Comparison of ENCODE assay signal across 12 cellular contexts in genomic region chr6:32179746-32180405, GRCh38. TPM values are rescaled to one million over a fixed set of nuclear protein-coding genes. Genes with fewer than 3 reads are reported as not detected.
DNase-seq lines count a peak whose midpoint lies in the region; ATAC-seq and TF ChIP-seq lines count a peak whose summit lies in the region.
"Had no signal": no experiment of that assay in that cellular context is flagged by ENCODE, and none has a peak within 500 bp of the region (broad histone marks: within the 10 kb centered on the region; RNA-seq: fewer than 3 reads in every experiment).

No MANE protein-coding gene starts in this region.

- no peak for TF ChIP-seq RAD21 in SK-N-SH (IDR thresholded peaks at IDR 0.05; ENCODE audit: low read length)

- H3K9me3 ChIP-seq in SK-N-SH (no peaks in the 10 kb centered on the region), OCI-LY3 (ENCODE audit: insufficient read depth, low read length) (no peaks in the 10 kb centered on the region), gastrocnemius medialis (no peaks in the 10 kb centered on the region)
- H3K9me3 ChIP-seq: prostate gland had no signal

- no peak for TF ChIP-seq EP300 in SK-N-SH (IDR thresholded peaks at IDR 0.05; ENCODE audit: borderline replicate concordance in 1 of 2, low read depth in 1 of 2, low read length in 1 of 2)

- 78% methylated on average over 10 of the region's 10 CpGs for WGBS in SK-N-SH (ENCODE audit: low lambda C conversion rate)

- H3K27me3 ChIP-seq in SK-N-SH (ENCODE audit: insufficient read depth) (no peaks in the 10 kb centered on the region), OCI-LY3 (ENCODE audit: low read depth, low read length) (no peaks in the 10 kb centered on the region), gastrocnemius medialis (no peaks in the 10 kb centered on the region)

- H3K9ac ChIP-seq in SK-N-SH: no peak overlapping the region
- H3K9ac ChIP-seq in OCI-LY3 (ENCODE audit: low read length): no peak overlapping the region

- peaks cover 9 to 27% of the 10 kb centered on the region in 2 experiments for H3K36me3 ChIP-seq in SK-N-SH (replicated peaks in 1 of 2; ENCODE audit: control insufficient read depth in 1 of 2, insufficient read depth in 2 of 2, low read length in 1 of 2)
- H3K36me3 ChIP-seq in OCI-LY3 (replicated peaks; ENCODE audit: low read depth, low read length): peaks cover 13% of the 10 kb centered on the region
- peaks cover 0 to 19% of the 10 kb centered on the region in 2 donors for H3K36me3 ChIP-seq in gastrocnemius medialis

- CTCF ChIA-PET in SK-N-SH (lab: Yijun Ruan, JAX): interaction anchor here (0.8 to 1.0 kb wide), 3 partner anchors 15 to 62 kb away, joined by 3 read pairs; no protein-coding TSS in a partner anchor

- intact Hi-C loops in gastrocnemius medialis (cut with DNase I; ENCODE audit: low total_unique reads): loop anchor here (5.0 to 10.0 kb wide), 6 partner anchors 205 to 1135 kb away; partner anchors contain the start of genes B3GALT4, BRD2, CSNK2B and DXO

- peaks cover 8% of the 10 kb centered on the region for H3F3A ChIP-seq in SK-N-SH (replicated peaks; ENCODE audit: insufficient read depth)

- H3K79me2 ChIP-seq in SK-N-SH (ENCODE audit: insufficient read depth) (peaks cover 22% of the 10 kb centered on the region), OCI-LY3 (ENCODE audit: low read length) (peaks cover 26% of the 10 kb centered on the region)

- TF ChIP-seq CTCF in SK-N-SH (IDR thresholded peaks at IDR 0.05) (no peak), OCI-LY3 (IDR thresholded peaks at IDR 0.05; ENCODE audit: low read depth, low read length) (no peak), epithelial cell of proximal tubule (conservative IDR thresholded peaks at IDR 0.05; ENCODE audit: low read depth, low read length) (no peak), gastrocnemius medialis (IDR thresholded peaks at IDR 0.05 in 4 of 5, conservative IDR thresholded peaks at IDR 0.05 in 1 of 5) (no peak)

- POLR2A ChIA-PET in SK-N-SH (lab: Yijun Ruan, JAX): interaction anchor here (1.5 to 4.1 kb wide), 2 partner anchors 10 to 16 kb away, joined by 6 to 22 read pairs; partner anchors contain the start of gene PBX2

- TF ChIP-seq POLR2A in gastrocnemius medialis (IDR thresholded peaks at IDR 0.05): no peak

- H3K4me3 ChIP-seq in SK-N-SH (ENCODE audit: low read depth in 2 of 2, low read length in 1 of 2) (no peak overlapping the region), OCI-LY3 (ENCODE audit: low read length) (no peak overlapping the region), epithelial cell of proximal tubule (ENCODE audit: low read depth, low read length) (peak overlapping the region; percentile 99), gastrocnemius medialis (no peak overlapping the region)

- no peaks in the 10 kb centered on the region for H3K9me2 ChIP-seq in SK-N-SH

- H3K27ac ChIP-seq in SK-N-SH (ENCODE audit: low read depth in 2 of 2, low read length in 1 of 2) (no peak overlapping the region), OCI-LY3 (ENCODE audit: low read length) (no peak overlapping the region), gastrocnemius medialis (peak overlapping the region; percentile 92 to 99 (median 96))

- in situ Hi-C loops in gastrocnemius medialis (cut with MboI; ENCODE audit: low sequenced_read_pairs in 4 of 4): loop anchor here in 3 of 4 donors (25.0 kb wide), 6 partner anchors 218 to 1568 kb away; partner anchors contain the start of genes BRD2 (in 3 of the 3), HLA-DMA (in 3 of the 3), APOM (in 2 of the 3) and BAG6 (in 2 of the 3)

- H4K20me1 ChIP-seq in SK-N-SH (ENCODE audit: insufficient read depth) (no peaks in the 10 kb centered on the region), OCI-LY3 (ENCODE audit: insufficient read depth, low read length) (no peaks in the 10 kb centered on the region)

- H2AFZ ChIP-seq in SK-N-SH (ENCODE audit: low read depth): no peak overlapping the region
- no peak overlapping the region for H2AFZ ChIP-seq in OCI-LY3 (ENCODE audit: low read depth, low read length)

- H3K4me2 ChIP-seq in SK-N-SH: peak overlapping the region; percentile 100; the same call in 1 of the 2 replicates
- H3K4me2 ChIP-seq in OCI-LY3 (ENCODE audit: low read length): peak overlapping the region; percentile 57

- DNase-seq in SK-N-SH (no peak), epithelial cell of proximal tubule (ENCODE audit: low read depth) (no peak), gastrocnemius medialis (no peak), NCI-H2081 treated with DMSO at 0.1 percent for 48 hours (lab: John Stamatoyannopoulos, UW) (no peak)
- no peak for DNase-seq in activated CD4-positive, CD25-positive, alpha-beta regulatory T cell (lab: John Stamatoyannopoulos, UW)
- DNase-seq: 8988T, cortex of kidney, SHP77 had no signal

- ATAC-seq in SK-N-SH treated with all-trans-retinoic acid at 6 μM for 48 hours (no peak), gastrocnemius medialis (no peak), HG03159 (IDR thresholded peaks at IDR 0.05; ENCODE audit: unreplicated experiment) (no peak)

- peaks cover 12 to 27% of the 10 kb centered on the region in 2 experiments; a peak in 3 of 4 replicates for H3K4me1 ChIP-seq in SK-N-SH (ENCODE audit: control insufficient read depth in 1 of 2, insufficient read depth in 2 of 2, low read depth in 1 of 2, low read length in 1 of 2)
- H3K4me1 ChIP-seq in OCI-LY3 (ENCODE audit: low read length): peaks cover 20% of the 10 kb centered on the region
- peaks cover 42 to 49% of the 10 kb centered on the region in 2 donors for H3K4me1 ChIP-seq in gastrocnemius medialis
- H3K4me1 ChIP-seq: prostate gland had no signal

TF ChIP-seq in SK-N-SH, 30 proteins besides CTCF, POLR2A, EP300 and RAD21 (continues in another document):
- no peak for TF ChIP-seq PBX3 (IDR thresholded peaks at IDR 0.05)
- TF ChIP-seq RFX5 (IDR thresholded peaks at IDR 0.05; ENCODE audit: low read length): no peak
- TF ChIP-seq TCF12 (IDR thresholded peaks at IDR 0.05): no peak
- TF ChIP-seq GABPA (IDR thresholded peaks at IDR 0.05; ENCODE audit: low read depth): no peak
- TF ChIP-seq POLR2AphosphoS5 (IDR thresholded peaks at IDR 0.05; ENCODE audit: low read depth, low read length): no peak

TF ChIP-seq in SK-N-SH treated with all-trans-retinoic acid at 6 μM for 48 hours, 23 proteins besides CTCF, POLR2A, EP300 and RAD21:
- TF ChIP-seq PATZ1 (CRISPR knock-in tag; IDR thresholded peaks at IDR 0.05; ENCODE audit: borderline replicate concordance) (no peak), OSR1 (CRISPR knock-in tag; IDR thresholded peaks at IDR 0.05) (no peak), BACH2 (CRISPR knock-in tag; IDR thresholded peaks at IDR 0.05; ENCODE audit: borderline replicate concordance) (no peak), TOX (CRISPR knock-in tag; IDR thresholded peaks at IDR 0.05; ENCODE audit: borderline replicate concordance) (no peak), CREB5 (CRISPR knock-in tag; IDR thresholded peaks at IDR 0.05; ENCODE audit: low read depth) (no peak), ESRRG (CRISPR knock-in tag; IDR thresholded peaks at IDR 0.05) (no peak)

RNA-seq across cellular contexts. Expression of gene RNF5, which starts 1.7 kb away (rescaled TPM):
- 74.8 and 110 TPM in 2 replicates for polyA plus RNA-seq in SK-N-SH (2012; rRNA removed)
- polyA plus RNA-seq in SK-N-SH (2012; cell fraction: cytosol; rRNA removed): 90.1 and 105 TPM in 2 replicates
- 11.7 and 31.8 TPM in 2 replicates for polyA plus RNA-seq in SK-N-SH (2012; cell fraction: nucleus; rRNA removed)
- total RNA-seq in epithelial cell of proximal tubule (66.6 and 79.9 TPM in 2 replicates), gastrocnemius medialis (10 to 100 TPM; 54.6 to 98.3 (median 78.1) TPM)

RNA-seq across cellular contexts. Expression of gene AGPAT1, which starts 4.0 kb away (rescaled TPM):
- polyA plus RNA-seq in SK-N-SH (2012; rRNA removed): 118 and 122 TPM in 2 replicates
- 59.9 and 92.2 TPM in 2 replicates for polyA plus RNA-seq in SK-N-SH (2012; cell fraction: cytosol; rRNA removed)
- 85.0 and 85.2 TPM in 2 replicates for polyA plus RNA-seq in SK-N-SH (2012; cell fraction: nucleus; rRNA removed)
- 57.1 and 72.2 TPM in 2 replicates for total RNA-seq in epithelial cell of proximal tubule
- 10 to 100 TPM; 32.0 to 58.7 (median 42.0) TPM for total RNA-seq in gastrocnemius medialis

RNA-seq across cellular contexts. Expression of gene AGER, which starts 4.2 kb away (rescaled TPM):
- 2.9 and 3.5 TPM in 2 replicates for polyA plus RNA-seq in SK-N-SH (2012; rRNA removed)
- 0.68 and 0.80 TPM in 2 replicates for polyA plus RNA-seq in SK-N-SH (2012; cell fraction: cytosol; rRNA removed)
- 25.0 and 43.7 TPM in 2 replicates for polyA plus RNA-seq in SK-N-SH (2012; cell fraction: nucleus; rRNA removed)
- total RNA-seq in epithelial cell of proximal tubule (0.80 and 1.4 TPM in 2 replicates), gastrocnemius medialis (1 to 10 TPM in 1 of 4 donors, not detected in 3; 1.9 TPM)

RNA-seq across cellular contexts. Expression of gene PBX2, which starts 10.1 kb away (rescaled TPM):
- 74.5 and 83.1 TPM in 2 replicates for polyA plus RNA-seq in SK-N-SH (2012; rRNA removed)
- 29.4 and 45.5 TPM in 2 replicates for polyA plus RNA-seq in SK-N-SH (2012; cell fraction: cytosol; rRNA removed)
- polyA plus RNA-seq in SK-N-SH (2012; cell fraction: nucleus; rRNA removed): 180 and 230 TPM in 2 replicates
- 38.3 and 44.5 TPM in 2 replicates for total RNA-seq in epithelial cell of proximal tubule
- 10 to 100 TPM; 24.3 to 37.6 (median 33.6) TPM for total RNA-seq in gastrocnemius medialis

RNA-seq across cellular contexts. Expression of gene GPSM3, which starts 12.6 kb away (rescaled TPM):
- polyA plus RNA-seq in SK-N-SH (2012; rRNA removed): 1.5 and 1.9 TPM in 2 replicates
- 0.93 and 1.2 TPM in 2 replicates for polyA plus RNA-seq in SK-N-SH (2012; cell fraction: cytosol; rRNA removed)
- 2.3 TPM in 2 replicates for polyA plus RNA-seq in SK-N-SH (2012; cell fraction: nucleus; rRNA removed)
- total RNA-seq in epithelial cell of proximal tubule: 15.7 and 17.8 TPM in 2 replicates
- total RNA-seq in gastrocnemius medialis: 1 to 10 TPM in 3 of 4 donors, not detected in 1; 2.2 to 2.9 (median 2.3) TPM

Comparison
In these comparisons a context has a peak if more than half of its experiments do, and no peak if none do; other contexts are left out.
1. H3K27ac ChIP-seq: peak in gastrocnemius medialis (4 of 4); none in SK-N-SH (0 of 2) and OCI-LY3 (single experiment).